In genomic region chr11:36360833-36361232, GRCh38 we compare ENCODE assay signal across 14 cellular contexts.
DNase-seq lines count a peak whose midpoint lies in the region; ATAC-seq and TF ChIP-seq lines count a peak whose summit lies in the region.
"Had no signal": no experiment of that assay in that cellular context is flagged by ENCODE, and none has a peak within 500 bp of the region (broad histone marks: within the 10 kb centered on the region; RNA-seq: fewer than 3 reads in every experiment).

No MANE protein-coding gene starts in this region.

- ATAC-seq in effector memory CD8-positive, alpha-beta T cell (replicated peaks), result peak; percentile 45
- no peak for ATAC-seq in HG03196 (IDR thresholded peaks at IDR 0.05; ENCODE audit: unreplicated experiment)

- no peaks in the 10 kb centered on the region for H3K9me3 Mint-ChIP-seq in activated CD4-positive, alpha-beta T cell treated with anti-CD3 and anti-CD28 coated beads, Interleukin-2, amount 10 ng/mL, durations not matched to agents 24 days and 14 days
- H3K9me3 Mint-ChIP-seq in effector memory CD8-positive, alpha-beta T cell, result no peaks in the 10 kb centered on the region
- H3K9me3 Mint-ChIP-seq in endothelial cell (ENCODE audit: unreplicated experiment), result no peaks in the 10 kb centered on the region
- H3K9me3 Mint-ChIP-seq: activated naive CD4-positive, alpha-beta T cell treated with anti-CD3 and anti-CD28 coated beads, Interleukin-2, amount 50 U/mL, for 24 hours had no signal

- H3K27ac Mint-ChIP-seq in activated CD4-positive, alpha-beta T cell treated with anti-CD3 and anti-CD28 coated beads, Interleukin-2, amount 10 ng/mL, durations not matched to agents 24 days and 14 days, result no peak overlapping the region
- peak overlapping the region; percentile 60 to 88 for H3K27ac Mint-ChIP-seq in effector memory CD8-positive, alpha-beta T cell
- no peak overlapping the region for H3K27ac Mint-ChIP-seq in endothelial cell (ENCODE audit: unreplicated experiment)
- H3K27ac Mint-ChIP-seq: activated naive CD4-positive, alpha-beta T cell treated with anti-CD3 and anti-CD28 coated beads, Interleukin-2, amount 50 U/mL, for 24 hours had no signal

- peak overlapping the region; percentile 11 for H3K4me3 Mint-ChIP-seq in activated CD4-positive, alpha-beta T cell treated with anti-CD3 and anti-CD28 coated beads, Interleukin-2, amount 10 ng/mL, durations not matched to agents 24 days and 14 days
- H3K4me3 Mint-ChIP-seq in effector memory CD8-positive, alpha-beta T cell, result peak overlapping the region; percentile 9 to 71
- H3K4me3 Mint-ChIP-seq in endothelial cell (ENCODE audit: unreplicated experiment), result no peak overlapping the region
- H3K4me3 Mint-ChIP-seq: activated naive CD4-positive, alpha-beta T cell treated with anti-CD3 and anti-CD28 coated beads, Interleukin-2, amount 50 U/mL, for 24 hours had no signal

- H2AFZ ChIP-seq in OCI-LY3 (ENCODE audit: low read depth, low read length) (no peak overlapping the region), Karpas-422 (ENCODE audit: low read length) (no peak overlapping the region)

- H3K4me2 ChIP-seq in OCI-LY3 (ENCODE audit: low read length) (peak overlapping the region; percentile 73), Karpas-422 (ENCODE audit: low read depth, low read length, poor library complexity, severe bottlenecking) (no peak overlapping the region)

- no peaks in the 10 kb centered on the region for H3K36me3 ChIP-seq in OCI-LY3 (replicated peaks; ENCODE audit: low read depth, low read length)
- no peaks in the 10 kb centered on the region for H3K36me3 ChIP-seq in spleen
- no peaks in the 10 kb centered on the region for H3K36me3 ChIP-seq in Karpas-422 (ENCODE audit: insufficient read depth, low read length)
- H3K36me3 ChIP-seq: esophagus muscularis mucosa had no signal

- H3K27ac ChIP-seq in OCI-LY3 (ENCODE audit: low read length), result no peak overlapping the region
- peak overlapping the region in 7 of 8 donors; percentile 29 to 77 (median 68) for H3K27ac ChIP-seq in spleen
- H3K27ac ChIP-seq in Karpas-422 (ENCODE audit: low read length), result no peak overlapping the region
- H3K27ac ChIP-seq: esophagus muscularis mucosa had no signal

- H4K20me1 ChIP-seq in OCI-LY3 (ENCODE audit: insufficient read depth, low read length) (no peaks in the 10 kb centered on the region), Karpas-422 (ENCODE audit: insufficient read depth, low read depth, low read length) (no peaks in the 10 kb centered on the region)

- H3K36me3 Mint-ChIP-seq in activated CD4-positive, alpha-beta T cell treated with anti-CD3 and anti-CD28 coated beads, Interleukin-2, amount 10 ng/mL, durations not matched to agents 24 days and 14 days (ENCODE audit: low read depth), result no peaks in the 10 kb centered on the region
- H3K36me3 Mint-ChIP-seq in effector memory CD8-positive, alpha-beta T cell (ENCODE audit: insufficient read depth), result peaks cover 3% of the 10 kb centered on the region
- no peaks in the 10 kb centered on the region for H3K36me3 Mint-ChIP-seq in endothelial cell (ENCODE audit: low read depth, unreplicated experiment)
- H3K36me3 Mint-ChIP-seq: activated naive CD4-positive, alpha-beta T cell treated with anti-CD3 and anti-CD28 coated beads, Interleukin-2, amount 50 U/mL, for 24 hours had no signal

- H3K27me3 ChIP-seq in OCI-LY3 (ENCODE audit: low read depth, low read length), result peaks cover 27% of the 10 kb centered on the region
- no peaks in the 10 kb centered on the region for H3K27me3 ChIP-seq in spleen (replicated peaks in 1 of 7)
- H3K27me3 ChIP-seq in Karpas-422 (ENCODE audit: low read length), result no peaks in the 10 kb centered on the region

- peak; percentile 58 for DNase-seq in activated CD4-positive, alpha-beta T cell treated with anti-CD3 and anti-CD28 coated beads, Interleukin-2, amount 10 ng/mL, durations not matched to agents 24 days and 14 days
- DNase-seq in activated CD4-positive, alpha-beta T cell treated with anti-CD3 and anti-CD28 coated beads for 1 hour, result no peak
- no peak for DNase-seq in effector memory CD8-positive, alpha-beta T cell
- DNase-seq in spleen, result no peak
- no peak for DNase-seq in endothelial cell (ENCODE audit: low spot score)
- DNase-seq in Karpas-422, result no peak
- DNase-seq: activated CD8-positive, alpha-beta memory T cell treated with anti-CD3 and anti-CD28 coated beads for 24 hours; H7; MV-4-11; posterior cingulate gyrus had no signal

- no peaks in the 10 kb centered on the region for H3K79me2 ChIP-seq in OCI-LY3 (ENCODE audit: low read length)
- H3K79me2 ChIP-seq in Karpas-422 (ENCODE audit: low read length), result no peaks in the 10 kb centered on the region

- no peaks in the 10 kb centered on the region for H3K9me3 ChIP-seq in OCI-LY3 (ENCODE audit: insufficient read depth, low read length)
- H3K9me3 ChIP-seq in spleen, result no peaks in the 10 kb centered on the region
- H3K9me3 ChIP-seq in Karpas-422 (ENCODE audit: low read length), result no peaks in the 10 kb centered on the region
- H3K9me3 ChIP-seq: esophagus muscularis mucosa had no signal

- no peak overlapping the region for H3K9ac ChIP-seq in OCI-LY3 (ENCODE audit: low read length)
- no peak overlapping the region for H3K9ac ChIP-seq in Karpas-422 (ENCODE audit: low read length)

- H3K4me3 ChIP-seq in OCI-LY3 (ENCODE audit: low read length), result peak overlapping the region; percentile 47
- peak overlapping the region in 1 of 8 donors; percentile 20 for H3K4me3 ChIP-seq in spleen
- no peak overlapping the region for H3K4me3 ChIP-seq in Karpas-422 (ENCODE audit: low read length)
- H3K4me3 ChIP-seq: esophagus muscularis mucosa had no signal

- H3K4me1 Mint-ChIP-seq in activated CD4-positive, alpha-beta T cell treated with anti-CD3 and anti-CD28 coated beads, Interleukin-2, amount 10 ng/mL, durations not matched to agents 24 days and 14 days, result peaks cover 49% of the 10 kb centered on the region
- peaks cover 33 to 78% of the 10 kb centered on the region in 2 donors for H3K4me1 Mint-ChIP-seq in effector memory CD8-positive, alpha-beta T cell (ENCODE audit: low read depth in 2 of 2)
- H3K4me1 Mint-ChIP-seq in endothelial cell (ENCODE audit: unreplicated experiment), result peaks cover 81% of the 10 kb centered on the region

- no peak for TF ChIP-seq POLR2A in spleen (IDR thresholded peaks at IDR 0.05)

- H3K9me2 ChIP-seq in Karpas-422 (replicated peaks; ENCODE audit: insufficient read depth, low read length), result no peaks in the 10 kb centered on the region

- H3K27me3 Mint-ChIP-seq in activated CD4-positive, alpha-beta T cell treated with anti-CD3 and anti-CD28 coated beads, Interleukin-2, amount 10 ng/mL, durations not matched to agents 24 days and 14 days, result peaks cover 21% of the 10 kb centered on the region
- no peaks in the 10 kb centered on the region for H3K27me3 Mint-ChIP-seq in effector memory CD8-positive, alpha-beta T cell
- H3K27me3 Mint-ChIP-seq in endothelial cell (ENCODE audit: unreplicated experiment), result peaks cover 4% of the 10 kb centered on the region

- intact Hi-C loops in activated CD4-positive, alpha-beta T cell treated with anti-CD3 and anti-CD28 coated beads, Interleukin-2, amount 10 ng/mL, durations not matched to agents 24 days and 14 days (cut with micrococcal nuclease), result no loop called here
- intact Hi-C loops in spleen (cut with DNase I; ENCODE audit: low total_unique reads), result no loop called here

- WGBS in spleen, 5 donors, result 16 to 41% (median 31%) methylated on average over 3 of the region's 3 CpGs

- peaks cover 63% of the 10 kb centered on the region for H3K4me1 ChIP-seq in OCI-LY3 (ENCODE audit: low read length)
- peaks cover 29 to 91% (median 66%) of the 10 kb centered on the region in 6 donors for H3K4me1 ChIP-seq in spleen
- peaks cover 10% of the 10 kb centered on the region for H3K4me1 ChIP-seq in Karpas-422 (ENCODE audit: low read length)

- TF ChIP-seq CTCF in OCI-LY3 (IDR thresholded peaks at IDR 0.05; ENCODE audit: low read depth, low read length), result no peak
- no peak for TF ChIP-seq CTCF in spleen (IDR thresholded peaks at IDR 0.05 in 8 of 11, conservative IDR thresholded peaks at IDR 0.05 in 3 of 11)
- no peak for TF ChIP-seq CTCF in endothelial cell (IDR thresholded peaks at IDR 0.05; ENCODE audit: unreplicated experiment)

Comparison
In these comparisons a context has a peak if more than half of its experiments do, and no peak if none do; other contexts are left out.
1. H3K27ac Mint-ChIP-seq: peak in effector memory CD8-positive, alpha-beta T cell (2 of 2); none in activated CD4-positive, alpha-beta T cell treated with anti-CD3 and anti-CD28 coated beads, Interleukin-2, amount 10 ng/mL, durations not matched to agents 24 days and 14 days (single experiment) and endothelial cell (single experiment).
2. H3K27ac ChIP-seq: peak in spleen (7 of 8); none in OCI-LY3 (single experiment) and Karpas-422 (single experiment).